In the genomic region with DNA sequence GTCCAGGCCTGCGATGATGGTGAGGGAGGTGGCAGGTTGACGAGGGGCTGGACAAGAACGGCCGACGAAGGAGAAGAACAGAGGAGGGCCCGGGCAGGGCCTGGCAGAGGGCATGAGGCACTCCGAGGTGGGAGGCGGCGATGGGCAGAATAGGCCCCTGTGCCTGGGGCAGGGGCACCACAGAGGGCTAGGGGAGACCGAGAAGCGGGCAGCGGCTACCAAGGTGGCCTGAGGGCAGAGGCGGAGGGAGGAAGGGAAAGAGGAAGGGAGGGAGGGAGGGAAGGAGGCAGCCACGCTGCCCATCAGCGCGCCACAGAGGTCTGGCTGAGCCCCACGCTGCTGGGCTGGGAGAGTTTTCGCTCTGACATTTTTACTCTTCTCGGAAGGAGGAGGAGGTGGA, we compare ENCODE assay signal across 1 cellular context.
TF ChIP-seq lines count a peak whose summit lies in the region.

No MANE protein-coding gene starts in this region.

TF ChIP-seq in HCT116, 20 proteins besides CTCF, POLR2A, EP300 and RAD21:
- no peak for TF ChIP-seq POLR2AphosphoS5 (IDR thresholded peaks at IDR 0.05; ENCODE audit: low read depth, low read length)
- TF ChIP-seq CEBPB (IDR thresholded peaks at IDR 0.05; ENCODE audit: low read depth), result no peak
- TF ChIP-seq EZH2 (IDR thresholded peaks at IDR 0.05), result no peak
- no peak for TF ChIP-seq ATF3 (IDR thresholded peaks at IDR 0.05)
- no peak for TF ChIP-seq EZH2phosphoT487 (IDR thresholded peaks at IDR 0.05; ENCODE audit: borderline replicate concordance)
- TF ChIP-seq SIN3A (IDR thresholded peaks at IDR 0.05; ENCODE audit: low read depth), result no peak
- no peak for TF ChIP-seq SRF (IDR thresholded peaks at IDR 0.05; ENCODE audit: low read depth)
- TF ChIP-seq ELF1 (IDR thresholded peaks at IDR 0.05; ENCODE audit: borderline replicate concordance, low read depth), result no peak
- TF ChIP-seq EGR1 (IDR thresholded peaks at IDR 0.05; ENCODE audit: low read depth), result no peak
- no peak for TF ChIP-seq MAX (IDR thresholded peaks at IDR 0.05)
- no peak for TF ChIP-seq FOSL1 (IDR thresholded peaks at IDR 0.05; ENCODE audit: low read depth)
- TF ChIP-seq ZFX (IDR thresholded peaks at IDR 0.05), result no peak
- no peak for TF ChIP-seq REST (IDR thresholded peaks at IDR 0.05; ENCODE audit: low read depth)
- TF ChIP-seq TCF7L2 (IDR thresholded peaks at IDR 0.05; ENCODE audit: borderline replicate concordance, extremely low read depth, insufficient read depth, insufficient read length), result no peak
- no peak for TF ChIP-seq SP1 (IDR thresholded peaks at IDR 0.05; ENCODE audit: low read depth)
